ENCODE assay signal across 27 cellular contexts in genomic region chr15:78101423-78102105, GRCh38. TPM values are rescaled to one million over a fixed set of nuclear protein-coding genes. Genes with fewer than 3 reads are reported as not detected.
DNase-seq lines count a peak whose midpoint lies in the region; ATAC-seq, FAIRE-seq and TF ChIP-seq lines count a peak whose summit lies in the region.
"Had no signal": no experiment of that assay in that cellular context is flagged by ENCODE, and none has a peak within 500 bp of the region (broad histone marks: within the 10 kb centered on the region; RNA-seq: fewer than 3 reads in every experiment).

No MANE protein-coding gene starts in this region.

- ATAC-seq in sciatic nerve (no peak), HG02763 (IDR thresholded peaks at IDR 0.05; ENCODE audit: unreplicated experiment) (no peak), GM21528 (IDR thresholded peaks at IDR 0.05; ENCODE audit: low FRiP score, unreplicated experiment) (no peak)

- no peaks in the 10 kb centered on the region for H3K36me3 ChIP-seq in bronchial epithelial cell (ENCODE audit: control insufficient read depth, insufficient read depth, low read length)
- H3K36me3 ChIP-seq: ascending aorta, transverse colon had no signal

- H3K27ac Mint-ChIP-seq in T-helper 2 cell treated with Interferon-gamma antibody and Interleukin-4, amounts not matched to agents 5 μg/mL and 100 μg/mL, for 36 hours: peak overlapping the region; percentile 21
- H3K27ac Mint-ChIP-seq: activated naive CD4-positive, alpha-beta T cell treated with anti-CD3 and anti-CD28 coated beads for 36 hours had no signal

- no peaks in the 10 kb centered on the region for H3K27me3 Mint-ChIP-seq in T-helper 2 cell treated with Interferon-gamma antibody and Interleukin-4, amounts not matched to agents 5 μg/mL and 100 μg/mL, for 36 hours (ENCODE audit: low read depth)

- H3K4me3 ChIP-seq in LNCaP clone FGC (ENCODE audit: low read depth, low read length) (no peak overlapping the region), bronchial epithelial cell (ENCODE audit: low read depth, low read length) (no peak overlapping the region)
- H3K4me3 ChIP-seq: ascending aorta, transverse colon had no signal

- no peak for DNase-seq in T-helper 2 cell treated with Interferon-gamma antibody and Interleukin-4, amounts not matched to agents 5 μg/mL and 100 μg/mL, for 36 hours (ENCODE audit: low spot score)
- DNase-seq in T-helper 2 cell (no peak), LNCaP clone FGC (ENCODE audit: low read depth) (peak; percentile 22), bronchial epithelial cell (ENCODE audit: low read depth) (peak; percentile 17), sciatic nerve (ENCODE audit: low spot score) (peak; percentile 21), HCEC 1CT (no peak)
- DNase-seq: activated CD4-positive, alpha-beta T cell treated with anti-CD3 and anti-CD28 coated beads, Interleukin-2, amount 50 U/mL, for 48 hours; activated naive CD4-positive, alpha-beta T cell treated with anti-CD3 and anti-CD28 coated beads for 36 hours; activated T-cell treated with anti-CD3 and anti-CD28 coated beads, Interleukin-2, amount 50 U/mL, for 1 hour; AML-193; caudate nucleus; DMS79; H9; NCI-H1694; NCI-H2171 treated with DMSO at 0.1 percent for 48 hours; NCI-H524 treated with DMSO at 0.1 percent for 48 hours; RPMI8226; SK-N-SH; T-helper 9 cell had no signal

- no peak for TF ChIP-seq CTCF in LNCaP clone FGC (IDR thresholded peaks at IDR 0.05; ENCODE audit: control insufficient read depth, extremely low read depth, insufficient read depth)
- no peak for TF ChIP-seq CTCF in bronchial epithelial cell (IDR thresholded peaks at IDR 0.05; ENCODE audit: insufficient read depth, low read length, severe bottlenecking)

- no peak overlapping the region for H3K4me3 Mint-ChIP-seq in T-helper 2 cell treated with Interferon-gamma antibody and Interleukin-4, amounts not matched to agents 5 μg/mL and 100 μg/mL, for 36 hours
- H3K4me3 Mint-ChIP-seq: activated naive CD4-positive, alpha-beta T cell treated with anti-CD3 and anti-CD28 coated beads for 36 hours; H9 had no signal

- no peak for FAIRE-seq in bronchial epithelial cell (lab: Jason Lieb, UNC)
- FAIRE-seq: A204.1 had no signal

- intact Hi-C loops in sciatic nerve (cut with DNase I): no loop called here

- no peaks in the 10 kb centered on the region for H3K36me3 Mint-ChIP-seq in T-helper 2 cell treated with Interferon-gamma antibody and Interleukin-4, amounts not matched to agents 5 μg/mL and 100 μg/mL, for 36 hours (ENCODE audit: low read depth)

- no peaks in the 10 kb centered on the region for H3K9me3 Mint-ChIP-seq in T-helper 2 cell treated with Interferon-gamma antibody and Interleukin-4, amounts not matched to agents 5 μg/mL and 100 μg/mL, for 36 hours
- H3K9me3 Mint-ChIP-seq: activated naive CD4-positive, alpha-beta T cell treated with anti-CD3 and anti-CD28 coated beads for 36 hours; H9 had no signal

- H3K4me1 Mint-ChIP-seq in T-helper 2 cell treated with Interferon-gamma antibody and Interleukin-4, amounts not matched to agents 5 μg/mL and 100 μg/mL, for 36 hours (ENCODE audit: low read depth): peaks cover 50% of the 10 kb centered on the region
- H3K4me1 Mint-ChIP-seq: H9 had no signal

- H3K27me3 ChIP-seq in bronchial epithelial cell (ENCODE audit: control insufficient read depth, insufficient read depth, low read length): no peaks in the 10 kb centered on the region
- H3K27me3 ChIP-seq: ascending aorta, transverse colon had no signal

RNA-seq across cellular contexts. Expression of gene SH2D7, which starts 9.2 kb away (rescaled TPM):
- total RNA-seq in bronchial epithelial cell (not detected in 2 replicates), sciatic nerve (not detected)
- total RNA-seq: activated naive CD4-positive, alpha-beta T cell treated with anti-CD3 and anti-CD28 coated beads for 36 hours; ascending aorta; H9; kidney epithelial cell; LHCN-M2; lung microvascular endothelial cell had no signal

RNA-seq across cellular contexts. Expression of gene TBC1D2B, which starts 24.1 kb away (rescaled TPM):
- 13.7 and 15.4 TPM in 2 replicates for total RNA-seq in bronchial epithelial cell
- 103 TPM for total RNA-seq in sciatic nerve

RNA-seq across cellular contexts. Expression of gene CIB2, which starts 29.7 kb away (rescaled TPM):
- total RNA-seq in bronchial epithelial cell (1.8 and 8.6 TPM in 2 replicates), sciatic nerve (5.4 TPM)

RNA-seq across cellular contexts. Expression of gene IDH3A, which starts 47.6 kb away (rescaled TPM):
- total RNA-seq in bronchial epithelial cell (27.9 and 30.8 TPM in 2 replicates), sciatic nerve (66.9 TPM)

Comparison
In these comparisons a context has a peak if more than half of its experiments do, and no peak if none do; other contexts are left out.
1. DNase-seq: peak in LNCaP clone FGC (single experiment), bronchial epithelial cell (single experiment) and sciatic nerve (single experiment); none in T-helper 2 cell treated with Interferon-gamma antibody and Interleukin-4, amounts not matched to agents 5 μg/mL and 100 μg/mL, for 36 hours (single experiment), T-helper 2 cell (0 of 5) and HCEC 1CT (single experiment).